Comparison of ENCODE assay signal across 10 cellular contexts in the genomic region with DNA sequence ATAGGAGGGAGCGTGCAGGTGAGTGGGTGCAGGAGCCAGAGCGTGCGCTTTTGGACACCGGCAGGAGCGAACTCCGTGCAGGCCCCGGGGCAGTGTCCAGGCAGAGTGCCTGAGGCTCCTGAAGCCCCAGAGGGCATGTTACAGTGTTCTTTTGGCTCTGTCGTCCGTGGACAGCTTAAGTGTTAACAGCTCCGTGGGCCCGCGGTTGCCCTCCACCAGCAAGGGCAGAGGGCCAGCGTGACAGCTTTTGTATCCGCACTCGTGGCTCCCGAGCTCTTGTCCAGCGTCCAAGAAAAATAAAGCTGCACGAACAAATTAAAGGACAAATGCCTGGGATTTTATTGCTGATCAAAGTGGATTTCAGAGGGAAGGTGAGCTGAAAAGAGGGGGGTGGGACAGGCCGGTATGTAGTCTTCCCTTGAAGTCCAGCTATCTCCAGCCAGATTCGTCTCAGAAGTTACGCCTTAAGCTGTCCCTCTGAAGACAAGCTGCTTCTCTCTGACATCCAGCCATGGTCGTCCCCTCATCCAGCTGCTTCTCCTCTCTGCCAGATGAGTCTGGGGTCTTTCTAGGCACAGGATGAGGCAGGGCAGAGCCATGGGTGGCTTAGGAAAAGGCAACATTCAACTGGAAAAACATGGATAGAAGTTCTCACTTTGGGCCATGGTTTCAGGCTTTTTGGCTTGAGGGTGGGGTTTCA. TPM values are rescaled to one million over a fixed set of nuclear protein-coding genes. Genes with fewer than 3 reads are reported as not detected.
A peak's percentile ranks its signal among the peaks of the same experiment; 100 is the strongest.
DNase-seq lines count a peak whose midpoint lies in the region; ATAC-seq and TF ChIP-seq lines count a peak whose summit lies in the region.
"Had no signal": no experiment of that assay in that cellular context is flagged by ENCODE, and none has a peak within 500 bp of the region (broad histone marks: within the 10 kb centered on the region; RNA-seq: fewer than 3 reads in every experiment).

No MANE protein-coding gene starts in this region.

- H3K27ac ChIP-seq in brain microvascular endothelial cell (peak overlapping the region; percentile 95), mesodermal cell (ENCODE audit: low read depth, low read length, severe bottlenecking) (peak overlapping the region; percentile 89), upper lobe of left lung (peak overlapping the region; percentile 81 to 94 (median 92))

- TF ChIP-seq CTCF in brain microvascular endothelial cell (IDR thresholded peaks at IDR 0.05; ENCODE audit: low read depth, low read length, missing control alignments) (no peak), upper lobe of left lung (IDR thresholded peaks at IDR 0.05) (no peak)

- H3K4me3 ChIP-seq in brain microvascular endothelial cell (ENCODE audit: low read depth, low read length) (peak overlapping the region; percentile 79), mesodermal cell (ENCODE audit: extremely low read depth, insufficient read depth, low read length, poor library complexity, severe bottlenecking) (peak overlapping the region; percentile 78), upper lobe of left lung (peak overlapping the region in 2 of 4 donors; percentile 60 to 82)

- ATAC-seq in upper lobe of left lung (ENCODE audit: low FRiP score in 2 of 2) (no peak), HG02610 (IDR thresholded peaks at IDR 0.05; ENCODE audit: unreplicated experiment) (no peak), GM21717 (IDR thresholded peaks at IDR 0.05; ENCODE audit: unreplicated experiment) (no peak)

- H3K36me3 ChIP-seq in brain microvascular endothelial cell (replicated peaks) (no peaks in the 10 kb centered on the region), mesodermal cell (ENCODE audit: control insufficient read depth, insufficient read depth, low read length) (peaks cover 14% of the 10 kb centered on the region), upper lobe of left lung (no peaks in the 10 kb centered on the region)

- in situ Hi-C loops in brain microvascular endothelial cell (cut with HindIII; ENCODE audit: low pct_ligation_motif_present, low sequenced_read_pairs) = no loop called here

- H3K4me1 ChIP-seq in mesodermal cell (ENCODE audit: control insufficient read depth, insufficient read depth, low read length, poor library complexity, severe bottlenecking) = peaks cover under 1% of the 10 kb centered on the region
- H3K4me1 ChIP-seq in upper lobe of left lung = peaks cover 33 to 47% (median 41%) of the 10 kb centered on the region in 4 donors

- WGBS in mesodermal cell (ENCODE audit: insufficient coverage in 2 of 2), 2 experiments = 92 to 97% methylated on average over 20 to 21 of the region's 22 CpGs
- WGBS in upper lobe of left lung, 2 donors = 61 to 70% methylated on average over 20 to 22 of the region's 22 CpGs

- H3K27me3 ChIP-seq in brain microvascular endothelial cell (replicated peaks) (no peaks in the 10 kb centered on the region), upper lobe of left lung (no peaks in the 10 kb centered on the region)

- H3K9me3 ChIP-seq in mesodermal cell (ENCODE audit: control insufficient read depth, low read length) (no peaks in the 10 kb centered on the region), upper lobe of left lung (no peaks in the 10 kb centered on the region)

- no peak for TF ChIP-seq POLR2A in upper lobe of left lung (IDR thresholded peaks at IDR 0.05)

- no peak for TF ChIP-seq EP300 in upper lobe of left lung (IDR thresholded peaks at IDR 0.05)

- DNase-seq in activated T-cell treated with anti-CD3 and anti-CD28 coated beads, Interleukin-2, amount 50 U/mL, for 1 hour = peak; percentile 19
- DNase-seq in activated T-cell treated with anti-CD3 and anti-CD28 coated beads for 4 hours (no peak), brain microvascular endothelial cell (no peak), upper lobe of left lung (peak in 1 of 2 donors; percentile 76), Ammon's horn (ENCODE audit: low spot score) (no peak)

RNA-seq across cellular contexts. Expression of gene TMEM109, which starts 1.0 kb away (rescaled TPM):
- polyA plus RNA-seq in mesodermal cell (2013, experiment 1 of 2) = 70.8 TPM
- 57.9 TPM for polyA plus RNA-seq in mesodermal cell (2013, experiment 2 of 2)
- total RNA-seq in upper lobe of left lung = 100 to 1,000 TPM in 5 of 6 donors, 10 to 100 TPM in 1; 27.2 to 153 (median 129) TPM

RNA-seq across cellular contexts. Expression of gene PRPF19, which starts 6.6 kb away (rescaled TPM):
- polyA plus RNA-seq in mesodermal cell (2013, experiment 1 of 2) = 81.7 TPM
- polyA plus RNA-seq in mesodermal cell (2013, experiment 2 of 2) = 73.7 TPM
- total RNA-seq in upper lobe of left lung = 10 to 100 TPM; 10.5 to 72.8 (median 55.1) TPM

RNA-seq across cellular contexts. Expression of gene TMEM132A, which starts 11.3 kb away (rescaled TPM):
- polyA plus RNA-seq in mesodermal cell (2013, experiment 1 of 2) = 111 TPM
- 88.8 TPM for polyA plus RNA-seq in mesodermal cell (2013, experiment 2 of 2)
- total RNA-seq in upper lobe of left lung = 10 to 100 TPM in 2 of 6 donors, 1 to 10 TPM in 4; 3.6 to 18.2 (median 9.4) TPM

RNA-seq across cellular contexts. Expression of gene SLC15A3, which starts 39.0 kb away (rescaled TPM):
- polyA plus RNA-seq in mesodermal cell (2013, experiment 1 of 2) = 2.0 TPM
- polyA plus RNA-seq in mesodermal cell (2013, experiment 2 of 2) = 1.5 TPM
- total RNA-seq in upper lobe of left lung = 100 to 1,000 TPM in 4 of 6 donors, 10 to 100 TPM in 2; 29.5 to 186 (median 115) TPM

RNA-seq across cellular contexts. Expression of gene ZP1, which starts 45.7 kb away (rescaled TPM):
- not detected for polyA plus RNA-seq in mesodermal cell (2013, experiment 1 of 2)
- polyA plus RNA-seq in mesodermal cell (2013, experiment 2 of 2) = not detected
- not detected for total RNA-seq in upper lobe of left lung
- total RNA-seq: bronchial epithelial cell, Daoy had no signal
